ENCODE assay signal across 12 cellular contexts in genomic region chrX:45711231-45711630, GRCh38.
A peak's percentile ranks its signal among the peaks of the same experiment; 100 is the strongest.
DNase-seq lines count a peak whose midpoint lies in the region; TF ChIP-seq lines count a peak whose summit lies in the region.
"Had no signal": no experiment of that assay in that cellular context is flagged by ENCODE, and none has a peak within 500 bp of the region (broad histone marks: within the 10 kb centered on the region; RNA-seq: fewer than 3 reads in every experiment).

No MANE protein-coding gene starts in this region.

- in situ Hi-C loops in brain microvascular endothelial cell (cut with HindIII; ENCODE audit: low pct_ligation_motif_present, low sequenced_read_pairs): no loop called here

- H3K27me3 Mint-ChIP-seq in activated T-cell treated with anti-CD3 and anti-CD28 coated beads, Interleukin-2, amount 50 U/mL, for 24 hours: peaks cover 53% of the 10 kb centered on the region

- peak overlapping the region; percentile 16 for H3K4me3 Mint-ChIP-seq in activated T-cell treated with anti-CD3 and anti-CD28 coated beads, Interleukin-2, amount 50 U/mL, for 24 hours

- peaks cover 81% of the 10 kb centered on the region for H3K4me1 Mint-ChIP-seq in activated T-cell treated with anti-CD3 and anti-CD28 coated beads, Interleukin-2, amount 50 U/mL, for 24 hours (ENCODE audit: low read depth)

- H3K27ac ChIP-seq in brain microvascular endothelial cell: peak overlapping the region; percentile 72
- H3K27ac ChIP-seq: neutrophil, VCaP had no signal

- H3K27me3 ChIP-seq in MG63 (no peaks in the 10 kb centered on the region), brain microvascular endothelial cell (replicated peaks) (no peaks in the 10 kb centered on the region)
- H3K27me3 ChIP-seq: neutrophil had no signal

- no peaks in the 10 kb centered on the region for H3K9me3 ChIP-seq in MG63
- H3K9me3 ChIP-seq: neutrophil had no signal

- no peaks in the 10 kb centered on the region for H3K36me3 Mint-ChIP-seq in activated T-cell treated with anti-CD3 and anti-CD28 coated beads, Interleukin-2, amount 50 U/mL, for 24 hours (ENCODE audit: low read depth)

- TF ChIP-seq CTCF in brain microvascular endothelial cell (IDR thresholded peaks at IDR 0.05; ENCODE audit: low read depth, low read length, missing control alignments): no peak

- no peak overlapping the region; the same call in 1 of the 2 replicates for H3K4me3 ChIP-seq in MG63
- H3K4me3 ChIP-seq in brain microvascular endothelial cell (ENCODE audit: low read depth, low read length): no peak overlapping the region

- H3K36me3 ChIP-seq in MG63 (no peaks in the 10 kb centered on the region), brain microvascular endothelial cell (replicated peaks) (no peaks in the 10 kb centered on the region)
- H3K36me3 ChIP-seq: neutrophil had no signal

- peak overlapping the region; percentile 89 for H3K27ac Mint-ChIP-seq in activated T-cell treated with anti-CD3 and anti-CD28 coated beads, Interleukin-2, amount 50 U/mL, for 24 hours

- DNase-seq in activated T-cell treated with anti-CD3 and anti-CD28 coated beads, Interleukin-2, amount 50 U/mL, for 24 hours: no peak
- DNase-seq in activated T-cell treated with anti-CD3 and anti-CD28 coated beads for 4 hours (no peak), MG63 (peak; percentile 49), brain microvascular endothelial cell (no peak), renal cortical epithelial cell (ENCODE audit: low read depth) (peak; percentile 71), NCI-H2029 treated with DMSO at 0.1 percent for 48 hours (lab: John Stamatoyannopoulos, UW) (no peak), glomerular visceral epithelial cell (ENCODE audit: extremely low spot score) (no peak), SIG-M5 treated with dmso at 0.1 percent for 504 hours (lab: John Stamatoyannopoulos, UW; ENCODE audit: unreplicated experiment) (no peak)
- DNase-seq: activated gamma-delta T cell treated with Interleukin-2 at 50 U/mL for 16 hours, NCI-H2227 treated with DMSO at 0.1 percent for 48 hours had no signal

- no peaks in the 10 kb centered on the region for H3K9me3 Mint-ChIP-seq in activated T-cell treated with anti-CD3 and anti-CD28 coated beads, Interleukin-2, amount 50 U/mL, for 24 hours

Comparison
In these comparisons a context has a peak if more than half of its experiments do, and no peak if none do; other contexts are left out.
1. DNase-seq: peak in MG63 (single experiment) and renal cortical epithelial cell (single experiment); none in activated T-cell treated with anti-CD3 and anti-CD28 coated beads, Interleukin-2, amount 50 U/mL, for 24 hours (single experiment), activated T-cell treated with anti-CD3 and anti-CD28 coated beads for 4 hours (single experiment), brain microvascular endothelial cell (single experiment), NCI-H2029 treated with DMSO at 0.1 percent for 48 hours (single experiment), glomerular visceral epithelial cell (single experiment) and SIG-M5 treated with dmso at 0.1 percent for 504 hours (single experiment).